ENCODE assay signal across 8 cellular contexts in the genomic region with DNA sequence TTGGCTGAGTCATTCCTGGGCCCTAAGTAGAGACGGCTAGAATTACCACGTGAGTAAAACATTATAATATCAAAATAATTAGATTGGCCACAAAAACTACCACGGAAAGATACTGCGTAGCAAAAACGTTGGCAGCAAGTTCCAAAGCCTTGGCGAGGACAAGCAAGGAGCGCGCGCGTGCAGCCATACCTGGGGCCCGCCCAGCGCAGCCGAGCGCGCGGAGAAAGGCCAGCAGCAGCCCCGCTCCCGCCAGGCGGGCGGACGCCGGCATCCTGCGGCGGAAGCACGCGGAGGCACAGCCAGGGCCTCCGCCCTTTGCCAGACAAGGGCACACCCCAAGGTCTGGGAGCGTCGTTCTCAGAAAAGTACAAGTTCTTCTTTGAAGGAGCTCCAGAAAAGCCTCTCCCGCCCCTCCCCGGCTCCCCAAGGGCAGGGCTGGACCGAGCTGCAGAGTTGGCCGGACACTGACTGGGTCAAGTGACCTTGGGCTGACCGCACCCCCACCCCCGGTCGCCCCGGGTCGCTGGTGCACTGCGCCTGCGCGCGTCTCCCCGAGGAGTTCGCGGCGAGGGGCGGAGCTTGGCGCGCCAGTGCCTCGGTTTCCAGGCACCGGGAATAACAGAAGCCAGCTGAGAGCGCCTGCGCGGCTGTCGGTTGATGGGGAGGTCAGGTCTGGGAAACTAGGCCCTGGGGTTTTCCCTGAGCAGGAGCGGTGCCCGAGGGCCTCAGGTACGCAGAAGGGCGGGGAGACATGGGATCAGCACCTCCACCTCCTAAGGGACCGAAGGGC. TPM values are rescaled to one million over a fixed set of nuclear protein-coding genes. Genes with fewer than 3 reads are reported as not detected.
DNase-seq lines count a peak whose midpoint lies in the region; ATAC-seq and TF ChIP-seq lines count a peak whose summit lies in the region.

A gene with protein sequence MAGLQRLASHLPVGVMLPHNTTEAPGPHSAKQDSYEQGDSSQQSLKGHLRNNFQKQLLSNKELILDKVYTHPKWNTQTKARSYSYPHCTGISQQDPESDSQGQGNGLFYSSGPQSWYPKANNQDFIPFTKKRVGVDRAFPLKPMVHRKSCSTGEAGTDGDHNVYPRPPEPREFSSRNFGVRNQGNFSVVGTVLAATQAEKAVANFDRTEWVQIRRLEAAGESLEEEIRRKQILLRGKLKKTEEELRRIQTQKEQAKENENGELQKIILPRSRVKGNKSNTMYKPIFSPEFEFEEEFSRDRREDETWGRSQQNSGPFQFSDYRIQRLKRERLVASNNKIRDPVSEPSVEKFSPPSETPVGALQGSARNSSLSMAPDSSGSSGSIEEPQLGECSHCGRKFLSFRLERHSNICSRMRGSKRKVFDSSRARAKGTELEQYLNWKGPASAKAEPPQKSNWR (plus strand): TSS at position 621 of the 790 bp plus-strand sequence. CDS start 933 bp downstream, outside the sequence.

- H3K27me3 Mint-ChIP-seq in activated CD8-positive, alpha-beta memory T cell treated with anti-CD3 and anti-CD28 coated beads, Interleukin-2, amount 10 ng/mL, durations not matched to agents 7 days and 5 days = peaks cover 3% of the 10 kb centered on the region
- H3K27me3 Mint-ChIP-seq in endodermal cell (ENCODE audit: insufficient read depth) = no peaks in the 10 kb centered on the region

- TF ChIP-seq CTCF in AG04450 (IDR thresholded peaks at IDR 0.05; ENCODE audit: low read depth, low read length) = no peak
- TF ChIP-seq CTCF in endodermal cell (conservative IDR thresholded peaks at IDR 0.05) = no peak

- peak within 1 kb of the TSS; percentile 60 for H2AFZ ChIP-seq in mesenchymal stem cell (ENCODE audit: low read depth, low read length)

- H3K4ac ChIP-seq in mesenchymal stem cell (ENCODE audit: low read depth in 1 of 2, low read length in 2 of 2) = peak within 1 kb of the TSS; percentile 65 to 81

- H4K8ac ChIP-seq in mesenchymal stem cell (ENCODE audit: low read length) = peak within 1 kb of the TSS; percentile 64

- H3K27me3 ChIP-seq in AG04450 (ENCODE audit: control insufficient read depth, insufficient read depth, low read length) (no peaks in the 10 kb centered on the region), endodermal cell (ENCODE audit: control insufficient read depth, insufficient read depth, low read length, poor library complexity, severe bottlenecking) (no peaks in the 10 kb centered on the region), mesenchymal stem cell (ENCODE audit: control insufficient read depth in 1 of 2, insufficient read depth in 1 of 2, low read length in 2 of 2) (no peaks in the 10 kb centered on the region)

- WGBS in endodermal cell (ENCODE audit: insufficient coverage in 1 of 2, insufficient read length in 1 of 2), 2 experiments = 2 to 7% methylated on average over 18 to 60 of the region's 60 CpGs
- WGBS in mesenchymal stem cell = 3% methylated on average over 57 of the region's 60 CpGs

- peak within 1 kb of the TSS; percentile 82 for H4K91ac ChIP-seq in mesenchymal stem cell (ENCODE audit: low read length)

- H2BK120ac ChIP-seq in mesenchymal stem cell (ENCODE audit: low read depth, low read length) = peak within 1 kb of the TSS; percentile 95

- CTCF ChIA-PET in AG04450 (lab: Charles Lee) = interaction anchor here (0.6 to 0.8 kb wide), 3 partner anchors 19 to 208 kb away, joined by 3 read pairs; no protein-coding TSS in a partner anchor
- CTCF ChIA-PET in activated CD8-positive, alpha-beta memory T cell treated with anti-CD3 and anti-CD28 coated beads, Interleukin-2, amount 10 ng/mL, durations not matched to agents 7 days and 5 days (lab: Charles Lee) = interaction anchor here (0.8 to 1.6 kb wide), 6 partner anchors 16 to 226 kb away, joined by 3 to 7 read pairs (median 3); no protein-coding TSS in a partner anchor

- TF ChIP-seq POLR2A in GM18951 (IDR thresholded peaks at IDR 0.05; ENCODE audit: extremely low read depth, insufficient read depth, insufficient read length) = peak; percentile 85

- peak within 1 kb of the TSS in 1 of 2 experiments; percentile 14 for H3K23ac ChIP-seq in mesenchymal stem cell (ENCODE audit: low read length in 2 of 2)

- H3K79me1 ChIP-seq in mesenchymal stem cell (replicated peaks; ENCODE audit: low read length, poor library complexity, severe bottlenecking) = peaks cover 7% of the 10 kb centered on the region

- H3K9me3 ChIP-seq in AG04450 (ENCODE audit: control insufficient read depth, insufficient read depth, low read length) (no peaks in the 10 kb centered on the region), endodermal cell (ENCODE audit: control insufficient read depth, low read length) (no peaks in the 10 kb centered on the region), mesenchymal stem cell (ENCODE audit: control insufficient read depth, low read length) (no peaks in the 10 kb centered on the region)

- H3K4me1 Mint-ChIP-seq in activated CD8-positive, alpha-beta memory T cell treated with anti-CD3 and anti-CD28 coated beads, Interleukin-2, amount 10 ng/mL, durations not matched to agents 7 days and 5 days = peaks cover 13% of the 10 kb centered on the region
- H3K4me1 Mint-ChIP-seq in endodermal cell = peaks cover 4% of the 10 kb centered on the region

- H3K9ac ChIP-seq in endodermal cell (ENCODE audit: extremely low read depth, low read length, poor library complexity, severe bottlenecking) (peak within 1 kb of the TSS; percentile 68), mesenchymal stem cell (ENCODE audit: low read length) (peak within 1 kb of the TSS; percentile 90)

- peak within 1 kb of the TSS; percentile 93 for H3K4me2 ChIP-seq in mesenchymal stem cell (ENCODE audit: low read length, poor library complexity, severe bottlenecking)

- H3K36me3 ChIP-seq in endodermal cell (ENCODE audit: control insufficient read depth, insufficient read depth, low read length) (no peaks in the 10 kb centered on the region), mesenchymal stem cell (ENCODE audit: control insufficient read depth in 1 of 2, insufficient read depth in 2 of 2, low read depth in 1 of 2, low read length in 2 of 2) (no peaks in the 10 kb centered on the region)

- H2BK5ac ChIP-seq in mesenchymal stem cell (ENCODE audit: low read depth, low read length, poor library complexity, severe bottlenecking) = peak within 1 kb of the TSS; percentile 71

- POLR2A ChIA-PET in AG04450 (lab: Yijun Ruan, JAX) = interaction anchor here (0.5 to 0.8 kb wide), 4 partner anchors 20 to 180 kb away, joined by 3 to 4 read pairs (median 3); no protein-coding TSS in a partner anchor

- H3K9me3 Mint-ChIP-seq in activated CD8-positive, alpha-beta memory T cell treated with anti-CD3 and anti-CD28 coated beads, Interleukin-2, amount 10 ng/mL, durations not matched to agents 7 days and 5 days (ENCODE audit: low read depth) = no peaks in the 10 kb centered on the region
- H3K9me3 Mint-ChIP-seq in endodermal cell = no peaks in the 10 kb centered on the region

- in situ Hi-C loops in GM18951 (cut with MboI; ENCODE audit: low sequenced_read_pairs, unreplicated experiment) = no loop called here

- H3K18ac ChIP-seq in mesenchymal stem cell (ENCODE audit: low read depth in 1 of 2, low read length in 2 of 2) = peak within 1 kb of the TSS; percentile 84 to 94

- peak within 1 kb of the TSS; percentile 80 for H3K27ac ChIP-seq in AG04450 (ENCODE audit: low read depth, low read length)
- H3K27ac ChIP-seq in endodermal cell (ENCODE audit: low read depth, low read length) = peak within 1 kb of the TSS; percentile 49
- peak within 1 kb of the TSS; percentile 63 for H3K27ac ChIP-seq in mesenchymal stem cell (ENCODE audit: low read length, poor library complexity, severe bottlenecking)

- peak within 1 kb of the TSS in 1 of 2 experiments; percentile 77 for H3K14ac ChIP-seq in mesenchymal stem cell (ENCODE audit: low read length in 2 of 2)

- H2BK12ac ChIP-seq in mesenchymal stem cell (ENCODE audit: low read length in 2 of 2) = peak within 1 kb of the TSS; percentile 7 to 65

- H3K27ac Mint-ChIP-seq in activated CD8-positive, alpha-beta memory T cell treated with anti-CD3 and anti-CD28 coated beads, Interleukin-2, amount 10 ng/mL, durations not matched to agents 7 days and 5 days = no peak within 1 kb of the TSS
- H3K27ac Mint-ChIP-seq in endodermal cell = peak within 1 kb of the TSS; percentile 96

- no peak within 1 kb of the TSS for H3K4me3 Mint-ChIP-seq in activated CD8-positive, alpha-beta memory T cell treated with anti-CD3 and anti-CD28 coated beads, Interleukin-2, amount 10 ng/mL, durations not matched to agents 7 days and 5 days
- no peak within 1 kb of the TSS for H3K4me3 Mint-ChIP-seq in endodermal cell

- H3K4me1 ChIP-seq in endodermal cell (ENCODE audit: control insufficient read depth, insufficient read depth, low read length) = no peaks in the 10 kb centered on the region
- H3K4me1 ChIP-seq in mesenchymal stem cell (ENCODE audit: control insufficient read depth, insufficient read depth, low read depth, low read length) = peaks cover 10% of the 10 kb centered on the region

- H3K36me3 Mint-ChIP-seq in activated CD8-positive, alpha-beta memory T cell treated with anti-CD3 and anti-CD28 coated beads, Interleukin-2, amount 10 ng/mL, durations not matched to agents 7 days and 5 days = no peaks in the 10 kb centered on the region
- H3K36me3 Mint-ChIP-seq in endodermal cell (ENCODE audit: low read depth) = no peaks in the 10 kb centered on the region

- peak; percentile 69 for ATAC-seq in HG03442 (IDR thresholded peaks at IDR 0.05; ENCODE audit: unreplicated experiment)
- ATAC-seq in activated CD8-positive, alpha-beta memory T cell treated with anti-CD3 and anti-CD28 coated beads, Interleukin-2, amount 10 ng/mL, durations not matched to agents 7 days and 5 days = peak; percentile 95

- H2AK5ac ChIP-seq in mesenchymal stem cell (ENCODE audit: low read length, severe bottlenecking) = no peak within 1 kb of the TSS

- H2BK15ac ChIP-seq in mesenchymal stem cell (ENCODE audit: low read depth, poor library complexity, severe bottlenecking) = peak within 1 kb of the TSS; percentile 91

- H3K4me3 ChIP-seq in AG04450 (ENCODE audit: low read depth, low read length) = peak within 1 kb of the TSS; percentile 63
- peak within 1 kb of the TSS; percentile 90 for H3K4me3 ChIP-seq in endodermal cell (ENCODE audit: low read length)
- H3K4me3 ChIP-seq in mesenchymal stem cell (ENCODE audit: insufficient read depth in 1 of 2, low read depth in 1 of 2, low read length in 2 of 2) = peak within 1 kb of the TSS; percentile 71 to 78

- DNase-seq in AG04450 (ENCODE audit: low read depth, low spot score) = peak; percentile 41
- peak; percentile 84 for DNase-seq in NCI-H774 (lab: John Stamatoyannopoulos, UW)
- DNase-seq in activated CD8-positive, alpha-beta memory T cell treated with anti-CD3 and anti-CD28 coated beads, Interleukin-2, amount 10 ng/mL, durations not matched to agents 7 days and 5 days = peak; percentile 79
- peak; percentile 98 for DNase-seq in endodermal cell
- peak; percentile 92 for DNase-seq in mesenchymal stem cell
- DNase-seq in stimulated activated CD8-positive, alpha-beta memory T cell treated with anti-CD3 and anti-CD28 coated beads, Interleukin-12 subunit alpha, Interleukin-12 subunit beta, amount 100 ng/mL, for 4 hours (ENCODE audit: low read depth) = peak; percentile 31

RNA-seq across cellular contexts. Expression of the gene that starts here (rescaled TPM):
- 0.45 and 0.73 TPM in 2 replicates for polyA plus RNA-seq in AG04450 (2011; rRNA removed)
- polyA minus RNA-seq in AG04450 (2011; rRNA and poly(A)+ RNA removed) = 0.92 and 1.00 TPM in 2 replicates
- 1 to 10 TPM; 2.8 to 2.9 TPM for total RNA-seq in activated CD8-positive, alpha-beta memory T cell treated with anti-CD3 and anti-CD28 coated beads, Interleukin-2, amount 10 ng/mL, durations not matched to agents 7 days and 5 days
- 1 to 10 TPM; 2.3 to 2.7 TPM for total RNA-seq in endodermal cell
- polyA plus RNA-seq in endodermal cell (2013, experiment 1 of 2) = 1.1 TPM
- 1.4 TPM for polyA plus RNA-seq in endodermal cell (2013, experiment 2 of 2)
- 0.64 TPM for polyA plus RNA-seq in mesenchymal stem cell (2013, experiment 1 of 2)
- 0.34 TPM for polyA plus RNA-seq in mesenchymal stem cell (2013, experiment 2 of 2)

Comparison
In these comparisons a context has a peak if more than half of its experiments do, and no peak if none do; other contexts are left out.
1. Peak in every context shown above with its lines: DNase-seq, ATAC-seq, H3K4me3 ChIP-seq and H3K27ac ChIP-seq.
2. Peak in DNase-seq, H3K4me3 ChIP-seq and H3K27ac ChIP-seq in AG04450; RNA of the gene not detected or under 1 TPM.
3. DNase-seq: peak in every context shown above with its lines; median percentile 98 in endodermal cell; 92 in mesenchymal stem cell; 84 in NCI-H774; 79 in activated CD8-positive, alpha-beta memory T cell treated with anti-CD3 and anti-CD28 coated beads, Interleukin-2, amount 10 ng/mL, durations not matched to agents 7 days and 5 days; 41 in AG04450; 31 in stimulated activated CD8-positive, alpha-beta memory T cell treated with anti-CD3 and anti-CD28 coated beads, Interleukin-12 subunit alpha, Interleukin-12 subunit beta, amount 100 ng/mL, for 4 hours.